Comparison of ENCODE assay signal across 11 cellular contexts in the genomic region with DNA sequence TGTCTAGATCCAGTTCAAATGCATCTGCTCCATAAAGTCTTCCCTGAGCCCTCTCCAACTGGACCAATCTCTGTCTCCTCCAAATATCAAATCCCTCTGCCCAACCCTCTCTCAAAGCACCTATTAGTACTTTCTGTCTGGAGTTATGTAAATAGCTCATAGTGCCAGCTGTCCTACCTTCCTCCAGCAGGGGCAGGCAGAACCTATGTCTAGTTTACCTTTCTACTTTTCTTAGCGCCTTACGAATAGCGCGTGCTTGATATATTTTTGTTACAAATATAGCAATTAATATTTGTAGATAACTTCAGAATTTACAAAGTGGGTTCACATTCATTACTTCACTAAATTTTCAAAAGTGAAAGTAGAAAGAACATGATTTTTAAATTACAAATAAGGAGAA. TPM values are rescaled to one million over a fixed set of nuclear protein-coding genes. Genes with fewer than 3 reads are reported as not detected.
DNase-seq lines count a peak whose midpoint lies in the region; TF ChIP-seq lines count a peak whose summit lies in the region.
"Had no signal": no experiment of that assay in that cellular context is flagged by ENCODE, and none has a peak within 500 bp of the region (broad histone marks: within the 10 kb centered on the region; RNA-seq: fewer than 3 reads in every experiment).

No MANE protein-coding gene starts in this region.

- H3K4me1 ChIP-seq in thyroid gland = no peaks in the 10 kb centered on the region

- no peak overlapping the region for H3K27ac ChIP-seq in thyroid gland

- TF ChIP-seq POLR2A in NB4 (IDR thresholded peaks at IDR 0.05; ENCODE audit: extremely low read depth, insufficient read length) (no peak), thyroid gland (IDR thresholded peaks at IDR 0.05) (no peak)

- TF ChIP-seq CTCF in NB4 (IDR thresholded peaks at IDR 0.05; ENCODE audit: low read depth, low read length) (peak; percentile 4), epithelial cell of esophagus (IDR thresholded peaks at IDR 0.05; ENCODE audit: insufficient read depth, low read depth, low read length, missing control alignments) (peak; percentile 32), progenitor cell of endocrine pancreas (IDR thresholded peaks at IDR 0.05; ENCODE audit: unreplicated experiment) (peak; percentile 23), GM10266 (IDR thresholded peaks at IDR 0.05; ENCODE audit: control insufficient read depth, insufficient read depth, low read depth, missing control alignments) (no peak), thyroid gland (IDR thresholded peaks at IDR 0.05) (peak in 3 of 6 experiments; percentile 20 to 29 (median 26))

- WGBS in thyroid gland, 2 donors = 98% methylated on average over 4 of the region's 4 CpGs

- no peaks in the 10 kb centered on the region for H3K9me3 Mint-ChIP-seq in progenitor cell of endocrine pancreas (ENCODE audit: low read depth)
- no peaks in the 10 kb centered on the region for H3K9me3 Mint-ChIP-seq in activated naive CD4-positive, alpha-beta T cell treated with anti-CD3 and anti-CD28 coated beads, Interleukin-2, amount 10 ng/mL, durations not matched to agents 7 days and 5 days
- H3K9me3 Mint-ChIP-seq: activated T-cell treated with anti-CD3 and anti-CD28 coated beads, Interleukin-2, amount 50 U/mL, for 72 hours had no signal

- H3K27me3 ChIP-seq in thyroid gland = no peaks in the 10 kb centered on the region

- no peaks in the 10 kb centered on the region for H3K27me3 Mint-ChIP-seq in progenitor cell of endocrine pancreas
- no peaks in the 10 kb centered on the region for H3K27me3 Mint-ChIP-seq in activated naive CD4-positive, alpha-beta T cell treated with anti-CD3 and anti-CD28 coated beads, Interleukin-2, amount 10 ng/mL, durations not matched to agents 7 days and 5 days

- H3K27ac Mint-ChIP-seq in progenitor cell of endocrine pancreas = no peak overlapping the region
- no peak overlapping the region for H3K27ac Mint-ChIP-seq in activated naive CD4-positive, alpha-beta T cell treated with anti-CD3 and anti-CD28 coated beads, Interleukin-2, amount 10 ng/mL, durations not matched to agents 7 days and 5 days
- H3K27ac Mint-ChIP-seq: activated T-cell treated with anti-CD3 and anti-CD28 coated beads, Interleukin-2, amount 50 U/mL, for 72 hours had no signal

- no peaks in the 10 kb centered on the region for H3K4me1 Mint-ChIP-seq in progenitor cell of endocrine pancreas (ENCODE audit: low read depth)
- H3K4me1 Mint-ChIP-seq in activated naive CD4-positive, alpha-beta T cell treated with anti-CD3 and anti-CD28 coated beads, Interleukin-2, amount 10 ng/mL, durations not matched to agents 7 days and 5 days = peaks cover 2% of the 10 kb centered on the region

- H3K4me3 ChIP-seq in NB4 (ENCODE audit: low read depth, low read length) = no peak overlapping the region
- no peak overlapping the region for H3K4me3 ChIP-seq in epithelial cell of esophagus (ENCODE audit: low read length)
- no peak overlapping the region for H3K4me3 ChIP-seq in thyroid gland (replicated peaks in 1 of 3)

- H3K36me3 Mint-ChIP-seq in progenitor cell of endocrine pancreas (ENCODE audit: insufficient read depth) = no peaks in the 10 kb centered on the region
- no peaks in the 10 kb centered on the region for H3K36me3 Mint-ChIP-seq in activated naive CD4-positive, alpha-beta T cell treated with anti-CD3 and anti-CD28 coated beads, Interleukin-2, amount 10 ng/mL, durations not matched to agents 7 days and 5 days

- H3K36me3 ChIP-seq in thyroid gland = no peaks in the 10 kb centered on the region

- DNase-seq in NCI-H2171 treated with DMSO at 0.1 percent for 48 hours (lab: John Stamatoyannopoulos, UW) = peak; percentile 16
- no peak for DNase-seq in NCI-H2171 (lab: John Stamatoyannopoulos, UW)
- no peak for DNase-seq in NB4 (ENCODE audit: low read depth)
- DNase-seq in epithelial cell of esophagus (ENCODE audit: low read depth) = no peak
- DNase-seq in progenitor cell of endocrine pancreas (ENCODE audit: low spot score, unreplicated experiment) = no peak
- DNase-seq in activated naive CD4-positive, alpha-beta T cell treated with anti-CD3 and anti-CD28 coated beads, Interleukin-2, amount 10 ng/mL, durations not matched to agents 7 days and 5 days = no peak
- DNase-seq in GM10266 (ENCODE audit: extremely low spot score) = no peak
- DNase-seq in thyroid gland = no peak
- DNase-seq: activated T-cell treated with anti-CD3 and anti-CD28 coated beads, Interleukin-2, amount 50 U/mL, for 72 hours; GF-D8; H7 had no signal

- no peak overlapping the region for H3K4me3 Mint-ChIP-seq in progenitor cell of endocrine pancreas (ENCODE audit: low read depth)
- no peak overlapping the region for H3K4me3 Mint-ChIP-seq in activated naive CD4-positive, alpha-beta T cell treated with anti-CD3 and anti-CD28 coated beads, Interleukin-2, amount 10 ng/mL, durations not matched to agents 7 days and 5 days
- H3K4me3 Mint-ChIP-seq: activated T-cell treated with anti-CD3 and anti-CD28 coated beads, Interleukin-2, amount 50 U/mL, for 72 hours had no signal

- CTCF ChIA-PET in activated naive CD4-positive, alpha-beta T cell treated with anti-CD3 and anti-CD28 coated beads, Interleukin-2, amount 10 ng/mL, durations not matched to agents 7 days and 5 days (lab: Charles Lee) = interaction anchor here (0.6 to 1.6 kb wide), 7 partner anchors 9 to 324 kb away, joined by 3 to 5 read pairs (median 3); a partner anchor contains a TSS

- intact Hi-C loops in thyroid gland (cut with DNase I) = no loop called here

- H3K9me3 ChIP-seq in thyroid gland = no peaks in the 10 kb centered on the region

RNA-seq across cellular contexts. Expression of a gene that starts 14.0 kb away (rescaled TPM):
- 9.1 and 13.3 TPM in 2 replicates for total RNA-seq in progenitor cell of endocrine pancreas
- 100 to 1,000 TPM in 1 of 4 donors, 10 to 100 TPM in 3; 41.5 to 100 (median 63.7) TPM for total RNA-seq in thyroid gland
- total RNA-seq: activated T-cell treated with anti-CD3 and anti-CD28 coated beads, Interleukin-2, amount 50 U/mL, for 72 hours had no signal
